1 cellular context compared by ENCODE assay signal in the genomic region with DNA sequence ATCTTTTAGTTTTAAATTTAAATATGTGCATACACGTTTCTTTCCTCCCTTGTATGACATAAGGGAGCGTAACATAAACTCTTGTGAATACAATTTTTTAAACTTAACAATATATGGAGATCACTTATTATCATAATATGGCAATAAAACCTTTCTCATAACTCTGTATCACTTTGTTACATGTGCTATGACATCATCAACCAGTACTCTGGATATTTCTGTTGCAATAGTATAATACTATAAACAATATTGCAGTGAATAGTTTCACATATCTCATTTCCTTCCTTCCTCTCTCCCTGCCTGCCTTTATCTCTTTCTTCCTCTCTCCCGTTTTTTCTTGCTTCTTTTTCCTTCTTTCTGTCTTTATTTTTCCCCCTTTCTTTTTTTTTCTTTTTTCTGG.
TF ChIP-seq lines count a peak whose summit lies in the region.

No MANE protein-coding gene starts in this region.

TF ChIP-seq in WTC11, 78 proteins besides CTCF, POLR2A, EP300 and RAD21 (continued from another document):
- TF ChIP-seq, protein P1, sequence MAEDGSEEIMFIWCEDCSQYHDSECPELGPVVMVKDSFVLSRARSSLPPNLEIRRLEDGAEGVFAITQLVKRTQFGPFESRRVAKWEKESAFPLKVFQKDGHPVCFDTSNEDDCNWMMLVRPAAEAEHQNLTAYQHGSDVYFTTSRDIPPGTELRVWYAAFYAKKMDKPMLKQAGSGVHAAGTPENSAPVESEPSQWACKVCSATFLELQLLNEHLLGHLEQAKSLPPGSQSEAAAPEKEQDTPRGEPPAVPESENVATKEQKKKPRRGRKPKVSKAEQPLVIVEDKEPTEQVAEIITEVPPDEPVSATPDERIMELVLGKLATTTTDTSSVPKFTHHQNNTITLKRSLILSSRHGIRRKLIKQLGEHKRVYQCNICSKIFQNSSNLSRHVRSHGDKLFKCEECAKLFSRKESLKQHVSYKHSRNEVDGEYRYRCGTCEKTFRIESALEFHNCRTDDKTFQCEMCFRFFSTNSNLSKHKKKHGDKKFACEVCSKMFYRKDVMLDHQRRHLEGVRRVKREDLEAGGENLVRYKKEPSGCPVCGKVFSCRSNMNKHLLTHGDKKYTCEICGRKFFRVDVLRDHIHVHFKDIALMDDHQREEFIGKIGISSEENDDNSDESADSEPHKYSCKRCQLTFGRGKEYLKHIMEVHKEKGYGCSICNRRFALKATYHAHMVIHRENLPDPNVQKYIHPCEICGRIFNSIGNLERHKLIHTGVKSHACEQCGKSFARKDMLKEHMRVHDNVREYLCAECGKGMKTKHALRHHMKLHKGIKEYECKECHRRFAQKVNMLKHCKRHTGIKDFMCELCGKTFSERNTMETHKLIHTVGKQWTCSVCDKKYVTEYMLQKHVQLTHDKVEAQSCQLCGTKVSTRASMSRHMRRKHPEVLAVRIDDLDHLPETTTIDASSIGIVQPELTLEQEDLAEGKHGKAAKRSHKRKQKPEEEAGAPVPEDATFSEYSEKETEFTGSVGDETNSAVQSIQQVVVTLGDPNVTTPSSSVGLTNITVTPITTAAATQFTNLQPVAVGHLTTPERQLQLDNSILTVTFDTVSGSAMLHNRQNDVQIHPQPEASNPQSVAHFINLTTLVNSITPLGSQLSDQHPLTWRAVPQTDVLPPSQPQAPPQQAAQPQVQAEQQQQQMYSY (CRISPR knock-in tag; IDR thresholded peaks at IDR 0.05), result no peak
- no peak for TF ChIP-seq ZNF138 (CRISPR knock-in tag; conservative IDR thresholded peaks at IDR 0.05)
- TF ChIP-seq TCF7 (CRISPR knock-in tag; IDR thresholded peaks at IDR 0.05; ENCODE audit: low read depth), result no peak
- TF ChIP-seq ELF4 (CRISPR knock-in tag; IDR thresholded peaks at IDR 0.05; ENCODE audit: low read depth), result no peak
